In genomic region chr22:19478466-19479357, GRCh38 we compare ENCODE assay signal across 8 cellular contexts. TPM values are rescaled to one million over a fixed set of nuclear protein-coding genes. Genes with fewer than 3 reads are reported as not detected.
DNase-seq lines count a peak whose midpoint lies in the region; ATAC-seq and TF ChIP-seq lines count a peak whose summit lies in the region.

Gene UFD1 (minus strand): TSS chr22:19479193. CDS start chr22:19479085, 108 bp downstream.

- H3K4me3 Mint-ChIP-seq in activated CD4-positive, alpha-beta memory T cell treated with anti-CD3 and anti-CD28 coated beads for 36 hours: peak within 1 kb of the TSS; percentile 99

- no peaks in the 10 kb centered on the region for H3K9me3 Mint-ChIP-seq in activated CD4-positive, alpha-beta memory T cell treated with anti-CD3 and anti-CD28 coated beads for 36 hours

- no peak for TF ChIP-seq CTCF in AG04450 (IDR thresholded peaks at IDR 0.05; ENCODE audit: low read depth, low read length)
- peak in 4 of 56 donors; percentile 3 to 9 (median 6) for TF ChIP-seq CTCF in dorsolateral prefrontal cortex (IDR thresholded peaks at IDR 0.05 in 54 of 56, conservative IDR thresholded peaks at IDR 0.05 in 2 of 56; ENCODE audit: low read depth in 1 of 56, partially characterized antibody in 56 of 56)
- no peak for TF ChIP-seq CTCF in lower leg skin (IDR thresholded peaks at IDR 0.05)

- ATAC-seq in GM18868 (IDR thresholded peaks at IDR 0.05; ENCODE audit: unreplicated experiment) (peak; percentile 55), HG03097 (IDR thresholded peaks at IDR 0.05; ENCODE audit: low FRiP score, unreplicated experiment) (peak; percentile 33)

- CTCF ChIA-PET in AG04450 (lab: Charles Lee): interaction anchor here (3.8 kb wide), 1 partner anchor 151 kb away, joined by 26 read pairs; no protein-coding TSS in a partner anchor
- CTCF ChIA-PET in activated CD4-positive, alpha-beta memory T cell treated with anti-CD3 and anti-CD28 coated beads for 36 hours (lab: Charles Lee): interaction anchor here (0.5 to 2.3 kb wide), 12 partner anchors 35 to 414 kb away, joined by 3 to 16 read pairs (median 3); partner anchors contain the start of gene ESS2

- H3K27ac ChIP-seq in AG04450 (ENCODE audit: low read depth, low read length) (peak within 1 kb of the TSS; percentile 99), dorsolateral prefrontal cortex (peak within 1 kb of the TSS; percentile 92 to 100 (median 99))

- POLR2A ChIA-PET in AG04450 (lab: Yijun Ruan, JAX): interaction anchor here (0.6 to 2.9 kb wide), 6 partner anchors 34 to 1560 kb away, joined by 3 to 13 read pairs (median 4); partner anchors contain the start of genes ESS2, HIRA and MRPL40
- POLR2A ChIA-PET in activated CD4-positive, alpha-beta memory T cell treated with anti-CD3 and anti-CD28 coated beads for 36 hours (lab: Charles Lee): interaction anchor here (0.7 to 1.9 kb wide), 5 partner anchors 9 to 334 kb away, joined by 3 to 5 read pairs (median 3); partner anchors contain the start of genes C22orf39 and ESS2

- H3K36me3 Mint-ChIP-seq in activated CD4-positive, alpha-beta memory T cell treated with anti-CD3 and anti-CD28 coated beads for 36 hours: peaks cover 33% of the 10 kb centered on the region

- no peaks in the 10 kb centered on the region for H3K27me3 Mint-ChIP-seq in activated CD4-positive, alpha-beta memory T cell treated with anti-CD3 and anti-CD28 coated beads for 36 hours

- H3K4me3 ChIP-seq in AG04450 (ENCODE audit: low read depth, low read length) (peak within 1 kb of the TSS; percentile 98), dorsolateral prefrontal cortex (peak within 1 kb of the TSS; percentile 74 to 100 (median 92)), lower leg skin (ENCODE audit: low read depth, poor library complexity, severe bottlenecking) (peak within 1 kb of the TSS; percentile 91)

- H3K27me3 ChIP-seq in AG04450 (ENCODE audit: control insufficient read depth, insufficient read depth, low read length): no peaks in the 10 kb centered on the region
- no peaks in the 10 kb centered on the region for H3K27me3 ChIP-seq in dorsolateral prefrontal cortex

- peak; percentile 72 for DNase-seq in AG04450 (ENCODE audit: low read depth, low spot score)
- DNase-seq in NCI-H526 (lab: John Stamatoyannopoulos, UW): peak; percentile 53 to 76
- DNase-seq in activated CD4-positive, alpha-beta memory T cell treated with anti-CD3 and anti-CD28 coated beads for 36 hours: peak; percentile 87
- DNase-seq in dorsolateral prefrontal cortex: peak; percentile 68 to 85 (median 76)
- DNase-seq in lower leg skin (ENCODE audit: low spot score in 2 of 2): peak; percentile 70 to 95
- peak; percentile 31 to 58 (median 46) for DNase-seq in stimulated activated CD4-positive, alpha-beta T cell treated with anti-CD3 and anti-CD28 coated beads, TNF-alpha, amount 100 ng/mL, for 1 hour (ENCODE audit: low read depth in 3 of 3, low spot score in 1 of 3)

- intact Hi-C loops in activated CD4-positive, alpha-beta memory T cell treated with anti-CD3 and anti-CD28 coated beads for 36 hours (cut with micrococcal nuclease): loop anchor here (1.0 to 5.0 kb wide), 9 partner anchors 29 to 371 kb away; partner anchors contain the start of genes CLTCL1, ESS2 and MRPL40
- intact Hi-C loops in dorsolateral prefrontal cortex (cut with DNase I) (loop anchor here (5.0 to 10.0 kb wide), 4 partner anchors 46 to 334 kb away; partner anchors contain the start of genes ESS2 (in 1 of the 2), HIRA (in 1 of the 2), MRPL40 (in 1 of the 2) and SEPTIN5 (in 1 of the 2)), lower leg skin (cut with DNase I; ENCODE audit: low total_unique reads) (no loop called here)

- 0 to 1% methylated on average over 39 to 45 of the region's 66 CpGs for WGBS in lower leg skin, 2 donors

- no peak for TF ChIP-seq POLR2A in lower leg skin (IDR thresholded peaks at IDR 0.05)

- H3K9me3 ChIP-seq in AG04450 (ENCODE audit: control insufficient read depth, insufficient read depth, low read length): no peaks in the 10 kb centered on the region; the same call in 1 of the 2 replicates

- peaks cover 36% of the 10 kb centered on the region for H3K4me1 Mint-ChIP-seq in activated CD4-positive, alpha-beta memory T cell treated with anti-CD3 and anti-CD28 coated beads for 36 hours (ENCODE audit: low read depth)

- peak within 1 kb of the TSS; percentile 98 for H3K27ac Mint-ChIP-seq in activated CD4-positive, alpha-beta memory T cell treated with anti-CD3 and anti-CD28 coated beads for 36 hours

RNA-seq across cellular contexts. Expression of gene UFD1, which starts in this region (rescaled TPM):
- 87.3 and 104 TPM in 2 replicates for polyA plus RNA-seq in AG04450 (2011; rRNA removed)
- 101 and 107 TPM in 2 replicates for polyA minus RNA-seq in AG04450 (2011; rRNA and poly(A)+ RNA removed)
- total RNA-seq in activated CD4-positive, alpha-beta memory T cell treated with anti-CD3 and anti-CD28 coated beads for 36 hours: 10 to 100 TPM; 85.3 to 91.1 TPM
- total RNA-seq in dorsolateral prefrontal cortex (10 to 100 TPM; 26.9 to 61.3 (median 37.7) TPM), lower leg skin (10 to 100 TPM; 21.9 to 40.9 (median 34.5) TPM)

Comparison
In these comparisons a context has a peak if more than half of its experiments do, and no peak if none do; other contexts are left out.
1. Peak in every context shown above with its lines: DNase-seq, ATAC-seq, H3K4me3 ChIP-seq and H3K27ac ChIP-seq.